In genomic region chr11:119290894-119291497, GRCh38 we compare ENCODE assay signal across 27 cellular contexts. TPM values are rescaled to one million over a fixed set of nuclear protein-coding genes. Genes with fewer than 3 reads are reported as not detected.
"Had no signal": no experiment of that assay in that cellular context is flagged by ENCODE, and none has a peak within 500 bp of the region (broad histone marks: within the 10 kb centered on the region; RNA-seq: fewer than 3 reads in every experiment).

No MANE protein-coding gene starts in this region.

- H3K4me3 ChIP-seq: gastrocnemius medialis, lower lobe of right lung, ovary, psoas muscle, skin epidermis, spleen, suprapubic skin, transverse colon, upper lobe of right lung, uterus had no signal

- H3K9me3 ChIP-seq: gastrocnemius medialis, ovary, psoas muscle, transverse colon, upper lobe of right lung, uterus had no signal

- H3K27me3 ChIP-seq: gastrocnemius medialis, ovary, spleen, suprapubic skin, transverse colon, upper lobe of right lung, uterus had no signal

- H3K36me3 ChIP-seq: ovary, uterus had no signal

- DNase-seq: effector CD8-positive, alpha-beta T cell; endodermal cell; foreskin fibroblast; gastrocnemius medialis; head of caudate nucleus; left ventricle myocardium superior; lower lobe of right lung; natural killer cell; occipital lobe; ovary; posterior cingulate gyrus; psoas muscle; right cardiac atrium; spleen; stimulated activated naive B cell treated with anti-CD40 and anti-IgM and Interleukin-4, amounts not matched to agents 10 μg/mL and 1 μg/mL and 100 μg/mL, for 72 hours; stimulated activated naive CD8-positive, alpha-beta T cell treated with anti-CD3 and anti-CD28 coated beads, Interleukin-15, amount 100 ng/mL, for 72 hours; transverse colon; upper lobe of right lung; uterus had no signal

- FAIRE-seq: keratinocyte had no signal

- ATAC-seq: esophagus mucosa; gastrocnemius medialis; left ventricle myocardium superior; lower lobe of right lung; natural killer cell; psoas muscle; right cardiac atrium; stimulated activated naive B cell treated with anti-CD40 and anti-IgM and Interleukin-4, amounts not matched to agents 10 μg/mL and 1 μg/mL and 100 μg/mL, for 72 hours; stimulated activated naive CD8-positive, alpha-beta T cell treated with anti-CD3 and anti-CD28 coated beads, Interleukin-15, amount 100 ng/mL, for 72 hours; upper lobe of right lung had no signal

- H3K4me1 ChIP-seq: gastrocnemius medialis, lower lobe of right lung, psoas muscle, spleen, suprapubic skin, transverse colon, upper lobe of right lung, uterus had no signal

- H3K27ac ChIP-seq: epithelial cell of prostate, gastrocnemius medialis, lower lobe of right lung, ovary, psoas muscle, skin epidermis, spleen, suprapubic skin, transverse colon, upper lobe of right lung, uterus had no signal

RNA-seq across cellular contexts. Expression of gene C1QTNF5, which starts 49.7 kb away (rescaled TPM):
- total RNA-seq: natural killer cell had no signal
- polyA plus RNA-seq: keratinocyte, neural cell had no signal

RNA-seq across cellular contexts. Expression of gene MFRP, which starts 55.5 kb away (rescaled TPM):
- total RNA-seq: endodermal cell, esophagus mucosa, gastrocnemius medialis, left ventricle myocardium superior, lower lobe of right lung, mesenteric fat pad, natural killer cell, occipital lobe, psoas muscle, renal cortical epithelial cell, upper lobe of right lung had no signal
- polyA plus RNA-seq: keratinocyte, neural cell, ovary had no signal
